9 cellular contexts compared by ENCODE assay signal in the genomic region with DNA sequence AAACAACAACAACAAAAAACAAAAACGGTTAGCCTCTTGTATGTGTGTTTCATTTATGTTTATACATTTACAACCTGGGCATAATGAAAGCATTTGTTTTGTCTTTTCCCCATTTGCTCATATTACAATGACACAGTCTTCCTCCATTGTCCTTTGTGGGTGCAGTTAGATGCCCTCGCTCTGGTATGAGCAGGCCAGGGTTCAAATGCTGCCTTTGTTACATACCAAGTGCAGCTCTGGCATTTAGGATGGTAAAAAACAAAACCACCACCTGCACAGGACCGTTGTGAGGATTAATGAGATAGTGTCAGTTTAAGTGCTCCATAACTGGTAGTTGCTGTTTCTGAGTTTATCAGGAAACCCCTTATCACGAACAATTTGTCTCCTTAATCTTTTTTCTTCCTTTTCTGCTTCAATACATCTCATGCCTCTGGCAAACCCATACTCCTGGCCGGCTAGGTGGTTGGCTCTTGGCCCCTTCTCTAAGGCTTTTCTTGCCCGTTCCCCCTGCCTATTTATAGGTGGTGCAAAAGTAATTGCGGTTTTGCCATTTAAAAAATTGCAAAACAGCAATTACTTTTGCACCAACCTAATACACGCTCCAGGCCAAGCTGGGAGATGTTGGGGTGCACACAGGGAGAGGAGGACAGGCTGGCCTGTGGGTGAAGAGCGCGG. TPM values are rescaled to one million over a fixed set of nuclear protein-coding genes. Genes with fewer than 3 reads are reported as not detected.
A peak's percentile ranks its signal among the peaks of the same experiment; 100 is the strongest.
DNase-seq lines count a peak whose midpoint lies in the region; ATAC-seq, FAIRE-seq and TF ChIP-seq lines count a peak whose summit lies in the region.
"Had no signal": no experiment of that assay in that cellular context is flagged by ENCODE, and none has a peak within 500 bp of the region (broad histone marks: within the 10 kb centered on the region; RNA-seq: fewer than 3 reads in every experiment).

No MANE protein-coding gene starts in this region.

- ATAC-seq in activated T-cell treated with anti-CD3 and anti-CD28 coated beads, Interleukin-2, amount 50 U/mL, for 72 hours (replicated peaks in 1 of 2), result no peak

- FAIRE-seq in D721Med (lab: Jason Lieb, UNC), result no peak
- FAIRE-seq: colon had no signal

- H3K27me3 ChIP-seq in thymus (ENCODE audit: control insufficient read depth, insufficient read depth), result no peaks in the 10 kb centered on the region

- peaks cover 0 to 2% of the 10 kb centered on the region in 2 donors for H3K36me3 Mint-ChIP-seq in activated T-cell treated with anti-CD3 and anti-CD28 coated beads, Interleukin-2, amount 50 U/mL, for 72 hours (ENCODE audit: insufficient read depth in 2 of 2)
- no peaks in the 10 kb centered on the region for H3K36me3 Mint-ChIP-seq in brain

- no peak for TF ChIP-seq CTCF in brain (conservative IDR thresholded peaks at IDR 0.05)
- no peak for TF ChIP-seq CTCF in D721Med (IDR thresholded peaks at IDR 0.05; ENCODE audit: insufficient read depth, missing control alignments)

- WGBS in thymus, result 72% methylated on average over 10 of the region's 10 CpGs

- peaks cover 8% of the 10 kb centered on the region for H3K4me1 ChIP-seq in thymus (ENCODE audit: control insufficient read depth, insufficient read depth, low read length)

- no peak overlapping the region for H3K27ac ChIP-seq in thymus (ENCODE audit: low read depth)

- peaks cover 30% of the 10 kb centered on the region for H3K4me1 Mint-ChIP-seq in activated T-cell treated with anti-CD3 and anti-CD28 coated beads, Interleukin-2, amount 50 U/mL, for 72 hours (ENCODE audit: low read depth)
- peaks cover 19% of the 10 kb centered on the region for H3K4me1 Mint-ChIP-seq in brain

- no peaks in the 10 kb centered on the region for H3K36me3 ChIP-seq in thymus (ENCODE audit: control insufficient read depth, insufficient read depth)

- H3K27ac Mint-ChIP-seq in activated T-cell treated with anti-CD3 and anti-CD28 coated beads, Interleukin-2, amount 50 U/mL, for 72 hours, result no peak overlapping the region
- peak overlapping the region in 4 of 5 experiments; percentile 37 to 70 (median 58) for H3K27ac Mint-ChIP-seq in brain

- H3K4me3 Mint-ChIP-seq in activated T-cell treated with anti-CD3 and anti-CD28 coated beads, Interleukin-2, amount 50 U/mL, for 72 hours, result peak overlapping the region; percentile 87 to 89
- H3K4me3 Mint-ChIP-seq in brain, result peak overlapping the region; percentile 89 to 97 (median 93)

- H3K27me3 Mint-ChIP-seq in activated T-cell treated with anti-CD3 and anti-CD28 coated beads, Interleukin-2, amount 50 U/mL, for 72 hours (ENCODE audit: low read depth), result no peaks in the 10 kb centered on the region
- H3K27me3 Mint-ChIP-seq in brain, result peaks cover 7% of the 10 kb centered on the region

- no peaks in the 10 kb centered on the region for H3K9me3 Mint-ChIP-seq in activated T-cell treated with anti-CD3 and anti-CD28 coated beads, Interleukin-2, amount 50 U/mL, for 72 hours
- no peaks in the 10 kb centered on the region for H3K9me3 Mint-ChIP-seq in brain

- DNase-seq in activated T-cell treated with anti-CD3 and anti-CD28 coated beads, Interleukin-2, amount 50 U/mL, for 72 hours, result no peak
- no peak for DNase-seq in activated T-cell treated with anti-CD3 and anti-CD28 coated beads for 4 hours
- peak; percentile 56 for DNase-seq in medulla oblongata (ENCODE audit: extremely low spot score)
- no peak for DNase-seq in stimulated activated CD4-positive, alpha-beta T cell treated with anti-CD3 and anti-CD28 coated beads, Interleukin-15, amount 100 ng/mL, for 24 hours
- no peak for DNase-seq in stimulated activated CD4-positive, alpha-beta T cell treated with anti-CD3 and anti-CD28 coated beads, Interleukin-4, amount 100 ng/mL, for 4 hours
- no peak for DNase-seq in D721Med (ENCODE audit: insufficient read length, low spot score)

- H3K9me3 ChIP-seq in thymus (ENCODE audit: control insufficient read depth), result no peaks in the 10 kb centered on the region

- H3K4me3 ChIP-seq in thymus (ENCODE audit: low read length), result peak overlapping the region; percentile 57

RNA-seq across cellular contexts. Expression of gene TMEM225B, which starts 18.6 kb away (rescaled TPM):
- total RNA-seq in activated T-cell treated with anti-CD3 and anti-CD28 coated beads, Interleukin-2, amount 50 U/mL, for 72 hours, result 1 to 10 TPM; 2.5 to 4.3 TPM
- polyA plus RNA-seq in brain (ENCODE audit: insufficient read depth, low read depth, low replicate concordance) (2.7 TPM), thymus (2.8 TPM)

RNA-seq across cellular contexts. Expression of gene ZNF655, which starts 21.0 kb away (rescaled TPM):
- 10 to 100 TPM; 87.8 to 94.1 TPM for total RNA-seq in activated T-cell treated with anti-CD3 and anti-CD28 coated beads, Interleukin-2, amount 50 U/mL, for 72 hours
- polyA plus RNA-seq in brain (ENCODE audit: insufficient read depth, low read depth, low replicate concordance) (16.7 TPM), thymus (117 TPM)

RNA-seq across cellular contexts. Expression of gene FAM200A, which starts 27.5 kb away (rescaled TPM):
- total RNA-seq in activated T-cell treated with anti-CD3 and anti-CD28 coated beads, Interleukin-2, amount 50 U/mL, for 72 hours, result 1 to 10 TPM; 4.7 to 7.1 TPM
- 4.1 TPM for polyA plus RNA-seq in brain (ENCODE audit: insufficient read depth, low read depth, low replicate concordance)
- 11.2 TPM for polyA plus RNA-seq in thymus

RNA-seq across cellular contexts. Expression of gene ZSCAN25, which starts 37.3 kb away (rescaled TPM):
- 10 to 100 TPM; 32.4 to 35.6 TPM for total RNA-seq in activated T-cell treated with anti-CD3 and anti-CD28 coated beads, Interleukin-2, amount 50 U/mL, for 72 hours
- polyA plus RNA-seq in brain (ENCODE audit: insufficient read depth, low read depth, low replicate concordance) (5.1 TPM), thymus (9.8 TPM)
